In genomic region chr12:2811791-2812190, GRCh38 we compare ENCODE assay signal across 8 cellular contexts. TPM values are rescaled to one million over a fixed set of nuclear protein-coding genes. Genes with fewer than 3 reads are reported as not detected.
DNase-seq lines count a peak whose midpoint lies in the region; ATAC-seq, FAIRE-seq and TF ChIP-seq lines count a peak whose summit lies in the region.

No MANE protein-coding gene starts in this region.

- ATAC-seq in A549 (no peak), HG02759 (IDR thresholded peaks at IDR 0.05; ENCODE audit: unreplicated experiment) (no peak)

- H3K27ac Mint-ChIP-seq in brain: peak overlapping the region; percentile 100

- peaks cover 30% of the 10 kb centered on the region for H3K4me1 Mint-ChIP-seq in brain

- peaks cover 12% of the 10 kb centered on the region; the same call in 2 of the 3 replicates for H3K4me1 ChIP-seq in A549
- peaks cover 7% of the 10 kb centered on the region in 2 donors for H3K4me1 ChIP-seq in mucosa of rectum (ENCODE audit: control insufficient read depth in 2 of 2, insufficient read depth in 2 of 2, low read length in 2 of 2)

- DNase-seq in A549 (ENCODE audit: low read depth in 1 of 2, low spot score in 1 of 2): no peak
- no peak for DNase-seq in HL-60 (ENCODE audit: low read depth in 1 of 2, low spot score in 1 of 2)
- DNase-seq in GM12891 (ENCODE audit: insufficient read length, low spot score): no peak
- no peak for DNase-seq in stimulated activated CD4-positive, alpha-beta T cell treated with anti-CD3 and anti-CD28 coated beads, Interleukin-4, amount 100 ng/mL, for 4 hours
- no peak for DNase-seq in Ammon's horn (ENCODE audit: low spot score)

- FAIRE-seq in A549 (lab: Jason Lieb, UNC) (no peak), GM12891 (lab: Jason Lieb, UNC) (no peak)

- TF ChIP-seq CTCF in A549 (IDR thresholded peaks at IDR 0.05) (no peak), HL-60 (IDR thresholded peaks at IDR 0.05; ENCODE audit: insufficient read depth, low read length) (no peak), brain (conservative IDR thresholded peaks at IDR 0.05) (no peak)

- POLR2A ChIA-PET in A549 (lab: Yijun Ruan, JAX): interaction anchor here (2.0 kb wide), 1 partner anchor 16 kb away, joined by 19 read pairs; the partner anchor contains the start of gene FKBP4

- H3K36me3 ChIP-seq in mucosa of rectum (ENCODE audit: control insufficient read depth in 2 of 2, insufficient read depth in 2 of 2, low read length in 2 of 2): peaks cover 0 to 3% of the 10 kb centered on the region in 2 donors

- H3K4me3 Mint-ChIP-seq in brain: peak overlapping the region; percentile 100

- H3K36me3 Mint-ChIP-seq in brain: peaks cover 6% of the 10 kb centered on the region

- H3K27ac ChIP-seq in A549: peak overlapping the region; percentile 92; a peak in 4 of 6 replicates
- peak overlapping the region; percentile 95 for H3K27ac ChIP-seq in HL-60 (replicated peaks)
- no peak overlapping the region for H3K27ac ChIP-seq in mucosa of rectum (ENCODE audit: low read depth in 2 of 2, low read length in 2 of 2)

- TF ChIP-seq POLR2A in A549 (IDR thresholded peaks at IDR 0.05; ENCODE audit: low read length) (no peak), GM12891 (IDR thresholded peaks at IDR 0.05; ENCODE audit: low read depth, low read length) (no peak)

- WGBS in A549 (ENCODE audit: missing lambda C conversion rate): 62% methylated on average over 5 of the region's 5 CpGs

- H3K9me3 ChIP-seq in A549 (no peaks in the 10 kb centered on the region), mucosa of rectum (ENCODE audit: control insufficient read depth in 2 of 2, low read length in 2 of 2) (no peaks in the 10 kb centered on the region)

- no peak for TF ChIP-seq RAD21 in A549 (conservative IDR thresholded peaks at IDR 0.05 in 1 of 2, IDR thresholded peaks at IDR 0.05 in 1 of 2)

- no peaks in the 10 kb centered on the region for H3K27me3 ChIP-seq in HL-60 (ENCODE audit: insufficient read depth, poor library complexity, severe bottlenecking)
- no peaks in the 10 kb centered on the region for H3K27me3 ChIP-seq in mucosa of rectum (ENCODE audit: control insufficient read depth in 2 of 2, insufficient read depth in 2 of 2, low read length in 2 of 2)

- peaks cover 11% of the 10 kb centered on the region for H3K27me3 Mint-ChIP-seq in brain

- H3K4me3 ChIP-seq in A549: peak overlapping the region; percentile 61
- peak overlapping the region; percentile 71 for H3K4me3 ChIP-seq in HL-60 (replicated peaks; ENCODE audit: insufficient read depth, low read length)
- H3K4me3 ChIP-seq in mucosa of rectum (ENCODE audit: low read length in 2 of 2): peak overlapping the region; percentile 96 to 99

- H3K9me3 Mint-ChIP-seq in brain: peaks cover 0 to 5% (median 0%) of the 10 kb centered on the region in 5 experiments

- peak overlapping the region in 1 of 2 donors; percentile 48 for H3K9ac ChIP-seq in mucosa of rectum (ENCODE audit: low read depth in 1 of 2, low read length in 2 of 2)

- CTCF ChIA-PET in A549 (lab: Yijun Ruan, JAX): interaction anchor here (1.3 kb wide), 1 partner anchor 16 kb away, joined by 3 read pairs; no protein-coding TSS in a partner anchor

- no peak for TF ChIP-seq EP300 in A549 (IDR thresholded peaks at IDR 0.05)

- H3K4me2 ChIP-seq in A549: peak overlapping the region; percentile 77

TF ChIP-seq in A549, 52 proteins besides CTCF, POLR2A, EP300 and RAD21:
- TF ChIP-seq ZSCAN20 (CRISPR knock-in tag; IDR thresholded peaks at IDR 0.05) (no peak), PBX3 (IDR thresholded peaks at IDR 0.05) (no peak), CHD2 (IDR thresholded peaks at IDR 0.05; ENCODE audit: low read length, partially characterized antibody) (no peak), NFE2L2 (conservative IDR thresholded peaks at IDR 0.05; ENCODE audit: low read length) (no peak), CBX2 (IDR thresholded peaks at IDR 0.05; ENCODE audit: borderline replicate concordance, low read depth) (no peak), FOSL2 (IDR thresholded peaks at IDR 0.05) (no peak), FOSL2 (CRISPR knock-in tag; IDR thresholded peaks at IDR 0.05) (no peak)

TF ChIP-seq in GM12891, 5 proteins besides CTCF, POLR2A, EP300 and RAD21:
- no peak for TF ChIP-seq POLR2AphosphoS5 (IDR thresholded peaks at IDR 0.05; ENCODE audit: low read depth, low read length)
- TF ChIP-seq POU2F2 (IDR thresholded peaks at IDR 0.05; ENCODE audit: low read depth, low read length): no peak
- no peak for TF ChIP-seq TAF1 (IDR thresholded peaks at IDR 0.05; ENCODE audit: low read depth, low read length)
- no peak for TF ChIP-seq PAX5 (IDR thresholded peaks at IDR 0.05; ENCODE audit: insufficient read depth, low read length, severe bottlenecking)
- TF ChIP-seq SPI1 (IDR thresholded peaks at IDR 0.05; ENCODE audit: low read depth, low read length): no peak

RNA-seq across cellular contexts. Expression of gene ITFG2, which starts 0.7 kb away (rescaled TPM):
- polyA plus RNA-seq in A549 (2011; rRNA removed): 23.7 and 28.4 TPM in 2 replicates
- polyA plus RNA-seq in A549 (2012; cell fraction: cytosol; rRNA removed): 29.5 and 30.4 TPM in 2 replicates
- polyA plus RNA-seq in A549 (2012; cell fraction: nucleus; rRNA removed): 77.0 and 80.9 TPM in 2 replicates
- 17.5 to 23.2 TPM (median 20.5 TPM) in 3 replicates for polyA plus RNA-seq in A549 (2017; fragmentation: RNase III; extraction: RNeasy Plus Mini Kit Qiagen cat#74134 plus additional on column Dnase treatment)
- polyA minus RNA-seq in A549 (2011; rRNA and poly(A)+ RNA removed): 46.0 and 60.4 TPM in 2 replicates
- 22.2 TPM for polyA plus RNA-seq in brain (ENCODE audit: insufficient read depth, low read depth, low replicate concordance)
- polyA plus RNA-seq in GM12891 (2012; ENCODE audit: low read depth, missing spikeins): 18.9 TPM

RNA-seq across cellular contexts. Expression of gene FKBP4, which starts 17.0 kb away (rescaled TPM):
- polyA plus RNA-seq in A549 (2011; rRNA removed) (108 and 125 TPM in 2 replicates), A549 (2017; fragmentation: RNase III; extraction: RNeasy Plus Mini Kit Qiagen cat#74134 plus additional on column Dnase treatment) (123 to 140 TPM (median 137 TPM) in 3 replicates), brain (ENCODE audit: insufficient read depth, low read depth, low replicate concordance) (125 TPM)
- polyA plus RNA-seq in A549 (2012; cell fraction: cytosol; rRNA removed): 109 TPM in 2 replicates
- 116 and 128 TPM in 2 replicates for polyA plus RNA-seq in A549 (2012; cell fraction: nucleus; rRNA removed)
- polyA minus RNA-seq in A549 (2011; rRNA and poly(A)+ RNA removed): 95.0 and 120 TPM in 2 replicates
- 35.8 TPM for polyA plus RNA-seq in GM12891 (2012; ENCODE audit: low read depth, missing spikeins)

RNA-seq across cellular contexts. Expression of gene NRIP2, which starts 23.0 kb away (rescaled TPM):
- polyA plus RNA-seq in A549 (2011; rRNA removed) (not detected in 2 replicates), A549 (2017; fragmentation: RNase III; extraction: RNeasy Plus Mini Kit Qiagen cat#74134 plus additional on column Dnase treatment) (not detected in 3 replicates), brain (ENCODE audit: insufficient read depth, low read depth, low replicate concordance) (8.9 TPM)
- not detected in 2 replicates for polyA plus RNA-seq in A549 (2012; cell fraction: cytosol; rRNA removed)
- not detected in 2 replicates for polyA plus RNA-seq in A549 (2012; cell fraction: nucleus; rRNA removed)
- polyA minus RNA-seq in A549 (2011; rRNA and poly(A)+ RNA removed): not detected in 2 replicates
- 0.80 TPM for polyA plus RNA-seq in GM12891 (2012; ENCODE audit: low read depth, missing spikeins)

RNA-seq across cellular contexts. Expression of gene TEX52, which starts 45.0 kb away (rescaled TPM):
- not detected in 2 replicates for polyA plus RNA-seq in A549 (2011; rRNA removed)
- not detected in 2 replicates for polyA plus RNA-seq in A549 (2012; cell fraction: cytosol; rRNA removed)
- polyA plus RNA-seq in A549 (2012; cell fraction: nucleus; rRNA removed): 0.07 TPM in 1 of 2 replicates, not detected in the other
- polyA plus RNA-seq in A549 (2017; fragmentation: RNase III; extraction: RNeasy Plus Mini Kit Qiagen cat#74134 plus additional on column Dnase treatment): not detected in 3 replicates
- polyA minus RNA-seq in A549 (2011; rRNA and poly(A)+ RNA removed): not detected in 2 replicates
- polyA plus RNA-seq in brain (ENCODE audit: insufficient read depth, low read depth, low replicate concordance): not detected
- not detected for polyA plus RNA-seq in GM12891 (2012; ENCODE audit: low read depth, missing spikeins)

Comparison
In these comparisons a context has a peak if more than half of its experiments do, and no peak if none do; other contexts are left out.
1. H3K27ac ChIP-seq: peak in A549 (2 of 2) and HL-60 (single experiment); none in mucosa of rectum (0 of 2).
2. Peak in every context shown above with its lines, with median percentiles within 50 percentile points of each other: H3K4me3 ChIP-seq.